Comparison of ENCODE assay signal across 12 cellular contexts in genomic region chr22:40323681-40324083, GRCh38. TPM values are rescaled to one million over a fixed set of nuclear protein-coding genes. Genes with fewer than 3 reads are reported as not detected.
DNase-seq lines count a peak whose midpoint lies in the region; ATAC-seq and TF ChIP-seq lines count a peak whose summit lies in the region.
"Had no signal": no experiment of that assay in that cellular context is flagged by ENCODE, and none has a peak within 500 bp of the region (broad histone marks: within the 10 kb centered on the region; RNA-seq: fewer than 3 reads in every experiment).

No MANE protein-coding gene starts in this region.

- H3K36me3 ChIP-seq in sigmoid colon, result peaks cover 13 to 46% (median 25%) of the 10 kb centered on the region in 4 donors
- H3K36me3 ChIP-seq in ovary, result no peaks in the 10 kb centered on the region

- H4K20me1 ChIP-seq in H9 (ENCODE audit: control insufficient read depth, insufficient read depth, insufficient read length), result peaks cover 2% of the 10 kb centered on the region

- no peak overlapping the region for H2AFZ ChIP-seq in H9 (ENCODE audit: low read length)

- no peak overlapping the region for H3K4me3 ChIP-seq in sigmoid colon
- no peak overlapping the region for H3K4me3 ChIP-seq in ovary
- H3K4me3 ChIP-seq: left ventricle myocardium inferior, SJSA1 had no signal

- H4K8ac ChIP-seq in H9 (replicated peaks; ENCODE audit: insufficient read length, low read depth, low read length), result no peak overlapping the region

- no peak overlapping the region for H2BK15ac ChIP-seq in H9 (ENCODE audit: low read depth, low read length)

- H4K5ac ChIP-seq in H9 (ENCODE audit: insufficient read length, low read depth, low read length), result no peak overlapping the region

- H3K27ac ChIP-seq in H9 (ENCODE audit: insufficient read length, low read depth, low read length), result no peak overlapping the region
- H3K27ac ChIP-seq in VCaP, result peak overlapping the region; percentile 84
- H3K27ac ChIP-seq in sigmoid colon, result peak overlapping the region; percentile 5 to 72 (median 50)
- H3K27ac ChIP-seq in ovary, result no peak overlapping the region
- H3K27ac ChIP-seq: left ventricle myocardium inferior, SJSA1 had no signal

- no peak for DNase-seq in H9
- no peak for DNase-seq in central memory CD8-positive, alpha-beta T cell (ENCODE audit: low spot score in 2 of 2)
- DNase-seq in sigmoid colon, result no peak
- no peak for DNase-seq in dermis blood vessel endothelial cell
- no peak for DNase-seq in ovary
- DNase-seq: DMS153, left ventricle myocardium inferior, MV-4-11, NCI-H526 treated with DMSO at 0.1 percent for 48 hours had no signal

- no peak overlapping the region for H2BK5ac ChIP-seq in H9 (ENCODE audit: insufficient read length, low read length)

- H3K79me2 ChIP-seq in H9 (ENCODE audit: insufficient read depth, low read length), result no peaks in the 10 kb centered on the region

- no peak for TF ChIP-seq CTCF in H9 (conservative IDR thresholded peaks at IDR 0.05)
- no peak for TF ChIP-seq CTCF in VCaP (conservative IDR thresholded peaks at IDR 0.05)
- TF ChIP-seq CTCF in sigmoid colon (IDR thresholded peaks at IDR 0.05), result no peak
- no peak for TF ChIP-seq CTCF in ovary (IDR thresholded peaks at IDR 0.05)

- H3K27me3 Mint-ChIP-seq in H9 (ENCODE audit: low read depth), result no peaks in the 10 kb centered on the region
- H3K27me3 Mint-ChIP-seq in central memory CD8-positive, alpha-beta T cell, result no peaks in the 10 kb centered on the region

- H2BK120ac ChIP-seq in H9 (ENCODE audit: low read depth, low read length, poor library complexity, severe bottlenecking), result no peak overlapping the region

- no peak overlapping the region for H3T11ph ChIP-seq in H9 (ENCODE audit: low read length)

- H3K23ac ChIP-seq in H9 (ENCODE audit: insufficient read length, low read depth, low read length), result no peak overlapping the region

- TF ChIP-seq EP300 in sigmoid colon (IDR thresholded peaks at IDR 0.05), result no peak
- no peak for TF ChIP-seq EP300 in ovary (IDR thresholded peaks at IDR 0.05)

- no peak overlapping the region for H2BK20ac ChIP-seq in H9 (ENCODE audit: low read depth, low read length, poor library complexity, severe bottlenecking)

- H3K4me3 Mint-ChIP-seq in H9, result no peak overlapping the region; a peak in 1 of 5 replicates
- H3K4me3 Mint-ChIP-seq in central memory CD8-positive, alpha-beta T cell, result peak overlapping the region; percentile 57

- H3K4me1 ChIP-seq in H9 (ENCODE audit: insufficient read depth, low read length), result peaks cover 5% of the 10 kb centered on the region; the same call in 1 of the 2 replicates
- peaks cover 0 to 25% (median 15%) of the 10 kb centered on the region in 4 donors for H3K4me1 ChIP-seq in sigmoid colon
- H3K4me1 ChIP-seq in ovary (ENCODE audit: insufficient read depth), result no peaks in the 10 kb centered on the region

- no peaks in the 10 kb centered on the region for H3K23me2 ChIP-seq in H9 (ENCODE audit: insufficient read length, low read depth, low read length, poor library complexity, severe bottlenecking)

- H3K4me2 ChIP-seq in H9 (ENCODE audit: insufficient read depth, insufficient read length, low read length), result no peak overlapping the region

- H3K27ac Mint-ChIP-seq in H9, result peak overlapping the region in 2 of 3 experiments; percentile 26 to 94; a peak in 3 of 7 replicates
- H3K27ac Mint-ChIP-seq in central memory CD8-positive, alpha-beta T cell (ENCODE audit: low read depth), result peak overlapping the region; percentile 84

- peaks cover 43 to 54% of the 10 kb centered on the region in 2 experiments for H3K4me1 Mint-ChIP-seq in H9
- H3K4me1 Mint-ChIP-seq in central memory CD8-positive, alpha-beta T cell, result peaks cover 40% of the 10 kb centered on the region

- intact Hi-C loops in sigmoid colon (cut with DNase I), result no loop called here
- intact Hi-C loops in ovary (cut with DNase I), result no loop called here

- no peak overlapping the region for H2AK5ac ChIP-seq in H9 (ENCODE audit: insufficient read length, low read length)

- ATAC-seq in central memory CD8-positive, alpha-beta T cell (replicated peaks; ENCODE audit: extremely low read depth, poor library complexity, severe bottlenecking), result no peak
- ATAC-seq in HG02885 (IDR thresholded peaks at IDR 0.05; ENCODE audit: poor library complexity, unreplicated experiment), result no peak

- H3K27me3 ChIP-seq in H9 (ENCODE audit: insufficient read depth, low read length) (no peaks in the 10 kb centered on the region), sigmoid colon (no peaks in the 10 kb centered on the region), ovary (no peaks in the 10 kb centered on the region)
- H3K27me3 ChIP-seq: SJSA1 had no signal

- H2BK12ac ChIP-seq in H9 (ENCODE audit: insufficient read length, low read depth, low read length), result no peak overlapping the region

- peaks cover 15 to 67% (median 49%) of the 10 kb centered on the region in 3 experiments; a peak in 6 of 7 replicates for H3K36me3 Mint-ChIP-seq in H9 (ENCODE audit: insufficient read depth in 1 of 3, low read depth in 3 of 3)
- peaks cover 43% of the 10 kb centered on the region for H3K36me3 Mint-ChIP-seq in central memory CD8-positive, alpha-beta T cell (ENCODE audit: insufficient read depth)

- no peaks in the 10 kb centered on the region for H3K9me3 Mint-ChIP-seq in H9
- no peaks in the 10 kb centered on the region for H3K9me3 Mint-ChIP-seq in central memory CD8-positive, alpha-beta T cell

- WGBS in H9 (ENCODE audit: extremely low coverage, insufficient read length, low lambda C conversion rate), result no CpG with 5 or more reads among the region's 8 CpGs
- WGBS in sigmoid colon, 2 donors, result 67 to 84% methylated on average over 8 of the region's 8 CpGs
- WGBS in ovary, 3 donors, result 34 to 50% (median 45%) methylated on average over 8 of the region's 8 CpGs

- no peaks in the 10 kb centered on the region for H3K9me3 ChIP-seq in H9 (ENCODE audit: control insufficient read depth, low read depth, low read length)
- no peaks in the 10 kb centered on the region for H3K9me3 ChIP-seq in sigmoid colon
- H3K9me3 ChIP-seq in ovary, result no peaks in the 10 kb centered on the region
- H3K9me3 ChIP-seq: left ventricle myocardium inferior, SJSA1 had no signal

- no peak overlapping the region for H3K18ac ChIP-seq in H9 (ENCODE audit: insufficient read length, low read depth, low read length)

- H3K14ac ChIP-seq in H9 (ENCODE audit: insufficient read depth, low read length), result no peak overlapping the region

- no peak overlapping the region for H3K56ac ChIP-seq in H9 (ENCODE audit: insufficient read length, low read depth, low read length)

- H3K79me1 ChIP-seq in H9 (ENCODE audit: insufficient read depth, low read depth, low read length, poor library complexity, severe bottlenecking), result no peaks in the 10 kb centered on the region

- no peak overlapping the region for H4K91ac ChIP-seq in H9 (ENCODE audit: insufficient read length, low read depth, low read length)

- H3K9ac ChIP-seq in H9 (ENCODE audit: extremely low read depth, insufficient read length, low read length), result no peak overlapping the region

- H3K4ac ChIP-seq in H9 (ENCODE audit: low read depth, low read length), result no peak overlapping the region

- no peak for TF ChIP-seq POLR2A in sigmoid colon (IDR thresholded peaks at IDR 0.05)
- no peak for TF ChIP-seq POLR2A in ovary (IDR thresholded peaks at IDR 0.05)

RNA-seq across cellular contexts. Expression of gene ADSL, which starts 22.6 kb away (rescaled TPM):
- total RNA-seq in H9 (2021) (172 and 175 TPM in 2 replicates), sigmoid colon (100 to 1,000 TPM in 2 of 4 donors, 10 to 100 TPM in 2; 86.7 to 469 (median 111) TPM), dermis blood vessel endothelial cell (158 and 217 TPM in 2 replicates), ovary (10 to 100 TPM; 45.1 to 63.5 (median 49.7) TPM)
- polyA plus RNA-seq in sigmoid colon (10 to 100 TPM; 34.0 to 55.0 (median 34.8) TPM), ovary (10 to 100 TPM; 48.8 to 61.5 TPM)

RNA-seq across cellular contexts. Expression of gene SGSM3, which starts 46.7 kb away (rescaled TPM):
- total RNA-seq in H9 (2021) (70.7 and 77.5 TPM in 2 replicates), sigmoid colon (10 to 100 TPM; 27.0 to 51.2 (median 32.9) TPM), dermis blood vessel endothelial cell (50.4 and 72.5 TPM in 2 replicates), ovary (10 to 100 TPM; 32.0 to 55.9 (median 43.9) TPM)
- polyA plus RNA-seq in sigmoid colon (100 to 1,000 TPM; 102 to 119 (median 113) TPM), ovary (10 to 100 TPM in 1 of 2 donors, 1 to 10 TPM in 1; 5.7 to 56.2 TPM)

Comparison
In these comparisons a context has a peak if more than half of its experiments do, and no peak if none do; other contexts are left out.
1. H3K27ac ChIP-seq: peak in VCaP (single experiment) and sigmoid colon (4 of 4); none in H9 (single experiment) and ovary (0 of 2).